In the genomic region with DNA sequence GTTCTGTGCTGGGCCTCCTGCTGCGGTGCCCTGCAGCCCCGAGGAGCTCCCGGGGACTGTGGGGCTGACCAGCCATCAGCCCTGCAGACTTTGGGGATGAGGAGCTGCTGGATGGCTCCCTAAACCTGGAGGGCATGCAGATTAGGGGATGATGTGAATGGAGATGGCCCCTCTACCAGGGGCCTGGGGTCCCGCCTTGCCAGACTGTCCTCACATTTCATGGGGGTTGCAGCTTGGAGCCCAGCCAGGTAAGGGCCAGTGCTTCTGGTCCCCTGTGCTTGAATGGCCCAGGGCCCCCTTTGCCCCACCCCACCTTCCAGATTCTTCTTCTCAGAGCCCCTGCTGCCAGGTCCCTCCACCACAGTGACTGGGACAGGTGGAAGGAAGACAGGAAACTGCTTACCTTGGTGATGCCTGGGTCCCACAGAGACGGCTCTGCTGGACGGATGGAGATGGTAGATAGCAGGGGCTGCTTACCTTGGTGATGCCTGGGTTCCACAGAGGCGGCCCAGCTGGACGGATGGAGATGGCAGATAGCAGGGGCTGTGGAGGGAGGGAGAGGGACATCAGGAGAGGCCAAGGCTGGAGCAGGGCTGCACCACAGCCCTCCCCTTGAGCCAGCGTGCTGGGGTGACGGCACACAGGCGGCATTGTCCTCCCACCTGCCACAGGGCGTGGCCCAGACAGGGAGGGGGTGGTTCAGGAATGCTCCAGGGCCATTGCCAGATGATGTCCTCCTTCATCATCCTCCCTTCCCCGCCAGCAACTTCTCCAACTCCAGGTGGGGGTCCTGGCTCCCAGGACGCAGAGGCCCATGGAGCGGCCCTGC, we compare ENCODE assay signal across 9 cellular contexts. TPM values are rescaled to one million over a fixed set of nuclear protein-coding genes. Genes with fewer than 3 reads are reported as not detected.
A peak's percentile ranks its signal among the peaks of the same experiment; 100 is the strongest.
DNase-seq lines count a peak whose midpoint lies in the region; ATAC-seq and TF ChIP-seq lines count a peak whose summit lies in the region.
"Had no signal": no experiment of that assay in that cellular context is flagged by ENCODE, and none has a peak within 500 bp of the region (broad histone marks: within the 10 kb centered on the region; RNA-seq: fewer than 3 reads in every experiment).

A gene (minus strand): TSS at position 632 of the 829 bp plus-strand sequence. CDS start 556 bp downstream, at position 76.

- no peak within 1 kb of the TSS for H2BK15ac ChIP-seq in H9 (ENCODE audit: low read depth, low read length)

- intact Hi-C loops in A673 (cut with micrococcal nuclease; ENCODE audit: unreplicated experiment) (no loop called here), breast epithelium (cut with DNase I; ENCODE audit: low total_unique reads) (loop anchor here (10.0 kb wide), 1 partner anchor 321 kb away; no protein-coding TSS in a partner anchor), natural killer cell (cut with micrococcal nuclease) (loop anchor here (2.0 kb wide), 1 partner anchor 43 kb away; no protein-coding TSS in a partner anchor)

- H2BK20ac ChIP-seq in H9 (ENCODE audit: low read depth, low read length, poor library complexity, severe bottlenecking), result no peak within 1 kb of the TSS

- H3K27me3 Mint-ChIP-seq in H9 (ENCODE audit: low read depth), result peaks cover 1% of the 10 kb centered on the region; the same call in 1 of the 2 replicates
- H3K27me3 Mint-ChIP-seq in natural killer cell (ENCODE audit: low read depth in 2 of 2), result no peaks in the 10 kb centered on the region
- no peaks in the 10 kb centered on the region for H3K27me3 Mint-ChIP-seq in type B pancreatic cell

- BruUV-seq in A673 (replicated peaks; lab: Mats Ljungman, UMichigan), result no TSS peak

- peak within 1 kb of the TSS; percentile 23 for H3K18ac ChIP-seq in H9 (ENCODE audit: insufficient read length, low read depth, low read length)

- H3K4me3 Mint-ChIP-seq in H9 (no peak within 1 kb of the TSS; a peak in 1 of 5 replicates), natural killer cell (peak within 1 kb of the TSS; percentile 83), type B pancreatic cell (no peak within 1 kb of the TSS)

- no peak within 1 kb of the TSS for H2BK120ac ChIP-seq in H9 (ENCODE audit: low read depth, low read length, poor library complexity, severe bottlenecking)

- H3K4me1 Mint-ChIP-seq in H9, result peaks cover 11 to 18% of the 10 kb centered on the region in 2 experiments
- H3K4me1 Mint-ChIP-seq in natural killer cell, result peaks cover 17 to 50% of the 10 kb centered on the region in 2 donors
- H3K4me1 Mint-ChIP-seq in type B pancreatic cell (ENCODE audit: unreplicated experiment), result peaks cover 17% of the 10 kb centered on the region

- no peaks in the 10 kb centered on the region for H3K36me3 ChIP-seq in A673 (ENCODE audit: insufficient read depth, low read length, poor library complexity, severe bottlenecking)
- no peaks in the 10 kb centered on the region for H3K36me3 ChIP-seq in breast epithelium

- H3K79me2 ChIP-seq in H9 (ENCODE audit: insufficient read depth, low read length), result no peaks in the 10 kb centered on the region

- DNase-seq in A673 (ENCODE audit: low spot score) (no peak), H9 (no peak), breast epithelium (ENCODE audit: low spot score in 2 of 2) (peak in 1 of 2 donors; percentile 58), natural killer cell (no peak), type B pancreatic cell (ENCODE audit: extremely low spot score, unreplicated experiment) (no peak), C1 segment of cervical spinal cord (lab: John Stamatoyannopoulos, UW) (no peak), GM03348 (ENCODE audit: low spot score) (no peak)
- DNase-seq: activated gamma-delta T cell had no signal

- no peak within 1 kb of the TSS for H2AK5ac ChIP-seq in H9 (ENCODE audit: insufficient read length, low read length)

- H3K23me2 ChIP-seq in H9 (ENCODE audit: insufficient read length, low read depth, low read length, poor library complexity, severe bottlenecking), result no peaks in the 10 kb centered on the region

- TF ChIP-seq POLR2A in breast epithelium (IDR thresholded peaks at IDR 0.05), result no peak

- no peak within 1 kb of the TSS for H4K5ac ChIP-seq in H9 (ENCODE audit: insufficient read length, low read depth, low read length)

- peak within 1 kb of the TSS; percentile 66 for H3K14ac ChIP-seq in H9 (ENCODE audit: insufficient read depth, low read length)

- H2BK5ac ChIP-seq in H9 (ENCODE audit: insufficient read length, low read length), result no peak within 1 kb of the TSS

- H4K8ac ChIP-seq in H9 (replicated peaks; ENCODE audit: insufficient read length, low read depth, low read length), result no peak within 1 kb of the TSS

- H4K20me1 ChIP-seq in H9 (ENCODE audit: control insufficient read depth, insufficient read depth, insufficient read length), result no peaks in the 10 kb centered on the region

- no peak within 1 kb of the TSS for H4K91ac ChIP-seq in H9 (ENCODE audit: insufficient read length, low read depth, low read length)

- POLR2A ChIA-PET in A673 (lab: Charles Lee; ENCODE audit: low non-redundant PET), result no interaction called here

- ATAC-seq in natural killer cell (no peak), HG03442 (IDR thresholded peaks at IDR 0.05; ENCODE audit: unreplicated experiment) (no peak)

- H3K79me1 ChIP-seq in H9 (ENCODE audit: insufficient read depth, low read depth, low read length, poor library complexity, severe bottlenecking), result no peaks in the 10 kb centered on the region

- H3K27me3 ChIP-seq in A673 (replicated peaks; ENCODE audit: insufficient read depth, low read depth, low read length, poor library complexity) (no peaks in the 10 kb centered on the region), H9 (ENCODE audit: insufficient read depth, low read length) (no peaks in the 10 kb centered on the region), breast epithelium (no peaks in the 10 kb centered on the region)

- H2AFZ ChIP-seq in H9 (ENCODE audit: low read length), result no peak within 1 kb of the TSS

- H3K36me3 Mint-ChIP-seq in H9 (ENCODE audit: insufficient read depth in 1 of 3, low read depth in 3 of 3) (peaks cover 0 to 14% (median 0%) of the 10 kb centered on the region in 3 experiments; a peak in 2 of 7 replicates), natural killer cell (no peaks in the 10 kb centered on the region), type B pancreatic cell (peaks cover 12% of the 10 kb centered on the region)

- H3K56ac ChIP-seq in H9 (ENCODE audit: insufficient read length, low read depth, low read length), result no peak within 1 kb of the TSS

- H3K23ac ChIP-seq in H9 (ENCODE audit: insufficient read length, low read depth, low read length), result no peak within 1 kb of the TSS

- no CpG with 5 or more reads among the region's 15 CpGs for WGBS in H9 (ENCODE audit: extremely low coverage, insufficient read length, low lambda C conversion rate)

- H3K27ac ChIP-seq in A673 (ENCODE audit: low read depth, low read length, poor library complexity, severe bottlenecking) (peak within 1 kb of the TSS; percentile 63), H9 (ENCODE audit: insufficient read length, low read depth, low read length) (no peak within 1 kb of the TSS), breast epithelium (peak within 1 kb of the TSS; percentile 66 to 78)

- H3K27ac Mint-ChIP-seq in H9, result peak within 1 kb of the TSS in 2 of 3 experiments; percentile 79 to 84; a peak in 4 of 7 replicates
- H3K27ac Mint-ChIP-seq in natural killer cell, result peak within 1 kb of the TSS; percentile 97
- no peak within 1 kb of the TSS for H3K27ac Mint-ChIP-seq in type B pancreatic cell

- H3K9me3 Mint-ChIP-seq in H9, result no peaks in the 10 kb centered on the region; a peak in 1 of 5 replicates
- no peaks in the 10 kb centered on the region for H3K9me3 Mint-ChIP-seq in natural killer cell
- H3K9me3 Mint-ChIP-seq in type B pancreatic cell, result no peaks in the 10 kb centered on the region

- H3K9me3 ChIP-seq in A673 (ENCODE audit: low read depth, low read length, poor library complexity, severe bottlenecking) (no peaks in the 10 kb centered on the region), H9 (ENCODE audit: control insufficient read depth, low read depth, low read length) (no peaks in the 10 kb centered on the region), breast epithelium (no peaks in the 10 kb centered on the region)

- H3K4me3 ChIP-seq in A673 (ENCODE audit: low read depth, low read length, poor library complexity, severe bottlenecking), result no peak within 1 kb of the TSS
- peak within 1 kb of the TSS; percentile 4 to 53 (median 37) for H3K4me3 ChIP-seq in breast epithelium

- no peak within 1 kb of the TSS for H2BK12ac ChIP-seq in H9 (ENCODE audit: insufficient read length, low read depth, low read length)

- CTCF ChIA-PET in A673 (lab: Charles Lee), result interaction anchor here (1.5 kb wide), 1 partner anchor 11 kb away, joined by 6 read pairs; no protein-coding TSS in a partner anchor

- no peak within 1 kb of the TSS for H3K4me2 ChIP-seq in H9 (ENCODE audit: insufficient read depth, insufficient read length, low read length)

- H3K4ac ChIP-seq in H9 (ENCODE audit: low read depth, low read length), result no peak within 1 kb of the TSS

- H3K9ac ChIP-seq in H9 (ENCODE audit: extremely low read depth, insufficient read length, low read length), result no peak within 1 kb of the TSS

- peaks cover 4% of the 10 kb centered on the region for H3K4me1 ChIP-seq in A673 (ENCODE audit: insufficient read depth, low read length, poor library complexity, severe bottlenecking)
- no peaks in the 10 kb centered on the region for H3K4me1 ChIP-seq in H9 (ENCODE audit: insufficient read depth, low read length)
- H3K4me1 ChIP-seq in breast epithelium, result peaks cover 5 to 19% of the 10 kb centered on the region in 2 donors

- no peak for TF ChIP-seq CTCF in A673 (conservative IDR thresholded peaks at IDR 0.05; ENCODE audit: low read depth, low read length)
- no peak for TF ChIP-seq CTCF in H9 (conservative IDR thresholded peaks at IDR 0.05)
- no peak for TF ChIP-seq CTCF in breast epithelium (IDR thresholded peaks at IDR 0.05)
- TF ChIP-seq CTCF in natural killer cell (IDR thresholded peaks at IDR 0.05), result no peak
- TF ChIP-seq CTCF in type B pancreatic cell (conservative IDR thresholded peaks at IDR 0.05), result no peak

- H3T11ph ChIP-seq in H9 (ENCODE audit: low read length), result no peak within 1 kb of the TSS

RNA-seq across cellular contexts. Expression of the gene that starts here (rescaled TPM):
- total RNA-seq in A673 (2021) (2.4 and 3.2 TPM in 2 replicates), H9 (2021) (0.90 and 0.97 TPM in 2 replicates), breast epithelium (1 to 10 TPM in 2 of 3 donors, under 1 TPM in 1; 0.16 to 2.3 (median 2.0) TPM), natural killer cell (1 to 10 TPM; 4.1 to 6.0 (median 5.2) TPM), type B pancreatic cell (ENCODE audit: low replicate concordance) (3.1 and 4.2 TPM in 2 replicates)
